Comparison of ENCODE assay signal across 1 cellular context in genomic region chr12:27778206-27778605, GRCh38.
A peak's percentile ranks its signal among the peaks of the same experiment; 100 is the strongest.
TF ChIP-seq lines count a peak whose summit lies in the region.

No MANE protein-coding gene starts in this region.

TF ChIP-seq in HepG2, 621 proteins besides CTCF, POLR2A, EP300 and RAD21:
- no peak for TF ChIP-seq ZNF337 (CRISPR knock-in tag; IDR thresholded peaks at IDR 0.05; ENCODE audit: borderline replicate concordance, low read depth)
- peak; percentile 80; the same call in 1 of the 2 replicates for TF ChIP-seq ZNF652 (CRISPR knock-in tag; IDR thresholded peaks at IDR 0.05; ENCODE audit: borderline replicate concordance, low read depth)
- no peak for TF ChIP-seq HMG20B (CRISPR knock-in tag; conservative IDR thresholded peaks at IDR 0.05)
- TF ChIP-seq ZNF616 (CRISPR knock-in tag; IDR thresholded peaks at IDR 0.05; ENCODE audit: low read depth) = no peak
- no peak for TF ChIP-seq THAP9 (CRISPR knock-in tag; IDR thresholded peaks at IDR 0.05; ENCODE audit: borderline replicate concordance)
- TF ChIP-seq IRF9 (CRISPR knock-in tag; IDR thresholded peaks at IDR 0.05; ENCODE audit: borderline replicate concordance) = no peak
- TF ChIP-seq PPARG (CRISPR knock-in tag; conservative IDR thresholded peaks at IDR 0.05) = 0 out of 2 replicates have a peak, but pooled peaks have one; percentile 22
- no peak for TF ChIP-seq AKAP8 (CRISPR knock-in tag; IDR thresholded peaks at IDR 0.05)
